8 cellular contexts compared by ENCODE assay signal in the genomic region with DNA sequence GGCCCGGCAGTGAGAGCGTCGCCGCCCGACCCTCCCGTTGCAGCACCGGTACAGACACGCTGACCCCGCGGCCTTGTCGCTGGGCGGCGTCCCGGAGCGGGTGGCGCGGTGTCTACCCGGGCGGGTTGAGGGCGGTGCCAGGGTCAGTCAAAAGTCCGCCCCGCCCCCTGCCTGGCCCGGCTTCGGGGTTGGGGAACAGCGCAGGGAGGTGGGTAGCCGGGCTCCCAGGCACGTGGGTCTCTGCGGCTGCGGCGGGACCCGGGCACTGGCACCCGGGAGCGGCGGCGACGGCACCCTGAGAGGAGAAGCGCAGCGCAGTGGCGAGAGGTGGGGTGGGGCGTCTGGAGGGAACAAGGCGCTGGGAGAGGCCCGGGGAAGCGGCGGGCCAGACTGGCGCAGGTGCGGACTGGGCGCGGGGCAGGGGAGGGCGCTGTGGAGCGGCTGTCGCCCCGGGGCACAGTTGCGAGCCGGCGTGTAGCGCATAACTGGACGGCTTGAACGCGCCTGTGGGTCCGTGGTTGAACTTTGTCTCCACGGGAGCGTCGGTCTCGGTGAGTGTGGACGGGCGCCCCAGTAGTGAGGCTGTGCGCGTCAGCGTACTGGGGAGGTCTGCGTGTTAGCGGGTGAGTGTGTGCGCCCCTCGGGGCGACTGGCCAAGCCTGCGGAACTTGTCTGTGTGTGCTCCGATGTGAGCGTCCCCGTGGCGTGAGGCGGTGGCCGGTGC. TPM values are rescaled to one million over a fixed set of nuclear protein-coding genes. Genes with fewer than 3 reads are reported as not detected.
A peak's percentile ranks its signal among the peaks of the same experiment; 100 is the strongest.
DNase-seq lines count a peak whose midpoint lies in the region; ATAC-seq and TF ChIP-seq lines count a peak whose summit lies in the region.

Gene P2RY2 (plus strand): TSS at position 176 of the 724 bp plus-strand sequence. CDS start 15,879 bp downstream, outside the sequence.

- no peaks in the 10 kb centered on the region for H3K79me2 ChIP-seq in OCI-LY7 (ENCODE audit: insufficient read depth, low read depth, low read length)

- POLR2A ChIA-PET in AG04449 (lab: Yijun Ruan, JAX), result no interaction called here
- POLR2A ChIA-PET in OCI-LY7 (lab: Charles Lee), result no interaction called here

- H3K9ac ChIP-seq in iPS-20b (ENCODE audit: low read depth, low read length), result no peak within 1 kb of the TSS
- H3K9ac ChIP-seq in skeletal muscle tissue (ENCODE audit: low read depth in 1 of 3, low read length in 3 of 3), result peak within 1 kb of the TSS; percentile 91 to 98 (median 91)

- H3K4me1 ChIP-seq in OCI-LY7 (ENCODE audit: insufficient read depth, low read length, poor library complexity, severe bottlenecking), result peaks cover 8% of the 10 kb centered on the region
- H3K4me1 ChIP-seq in iPS-20b (ENCODE audit: insufficient read depth, low read length), result no peaks in the 10 kb centered on the region
- peaks cover 83 to 97% (median 92%) of the 10 kb centered on the region in 3 donors for H3K4me1 ChIP-seq in skeletal muscle tissue (ENCODE audit: control insufficient read depth in 3 of 3, insufficient read depth in 3 of 3, low read length in 3 of 3)

- no peaks in the 10 kb centered on the region for H3K9me2 ChIP-seq in OCI-LY7 (ENCODE audit: insufficient read depth, low read length)

- H3K9me3 ChIP-seq in OCI-LY7 (ENCODE audit: low read length) (no peaks in the 10 kb centered on the region), iPS-20b (ENCODE audit: insufficient read depth, low read depth, low read length) (no peaks in the 10 kb centered on the region), skeletal muscle tissue (ENCODE audit: control insufficient read depth in 3 of 3, low read length in 3 of 3) (no peaks in the 10 kb centered on the region)

- no peak within 1 kb of the TSS for H2AFZ ChIP-seq in OCI-LY7 (ENCODE audit: low read length)

- intact Hi-C loops in OCI-LY7 (cut with micrococcal nuclease; ENCODE audit: unreplicated experiment), result no loop called here

- no peak within 1 kb of the TSS; the same call in 1 of the 2 replicates for H3K4me2 ChIP-seq in OCI-LY7 (ENCODE audit: low read length)

- no peaks in the 10 kb centered on the region for H3K36me3 ChIP-seq in OCI-LY7 (ENCODE audit: insufficient read depth, low read length)
- no peaks in the 10 kb centered on the region for H3K36me3 ChIP-seq in iPS-20b (ENCODE audit: insufficient read depth, low read depth, low read length)
- H3K36me3 ChIP-seq in skeletal muscle tissue (ENCODE audit: control insufficient read depth in 3 of 3, insufficient read depth in 3 of 3, low read length in 3 of 3), result peaks cover 2 to 9% (median 2%) of the 10 kb centered on the region in 3 donors

- H3K27ac ChIP-seq in OCI-LY7 (ENCODE audit: low read depth, low read length, poor library complexity, severe bottlenecking) (no peak within 1 kb of the TSS), iPS-20b (ENCODE audit: low read length) (no peak within 1 kb of the TSS), skeletal muscle tissue (ENCODE audit: low read depth, low read length) (peak within 1 kb of the TSS; percentile 94)

- H4K20me1 ChIP-seq in OCI-LY7 (ENCODE audit: insufficient read depth, low read length), result no peaks in the 10 kb centered on the region

- no peak for DNase-seq in AG04449 (ENCODE audit: low read depth, low spot score)
- no peak for DNase-seq in OCI-LY7 (ENCODE audit: low spot score)
- no peak for DNase-seq in astrocyte of the cerebellum (ENCODE audit: low read depth)
- DNase-seq in foreskin melanocyte, result no peak

- no TSS peak for BruUV-seq in OCI-LY7 (replicated peaks; lab: Mats Ljungman, UMichigan)

- peaks cover 50% of the 10 kb centered on the region for H3K27me3 ChIP-seq in iPS-20b (ENCODE audit: insufficient read depth, low read length)
- H3K27me3 ChIP-seq in skeletal muscle tissue (ENCODE audit: control insufficient read depth in 3 of 3, insufficient read depth in 3 of 3, low read length in 3 of 3), result no peaks in the 10 kb centered on the region

- in situ Hi-C loops in astrocyte of the cerebellum (cut with HindIII; ENCODE audit: low sequenced_read_pairs), result no loop called here

- ATAC-seq in GM18868 (IDR thresholded peaks at IDR 0.05; ENCODE audit: unreplicated experiment) (peak; percentile 56), GM18858 (IDR thresholded peaks at IDR 0.05; ENCODE audit: unreplicated experiment) (no peak)

- H3K4me3 ChIP-seq in AG04449 (ENCODE audit: low read depth, low read length) (peak within 1 kb of the TSS; percentile 44), OCI-LY7 (ENCODE audit: low read depth, low read length, poor library complexity, severe bottlenecking) (no peak within 1 kb of the TSS), astrocyte of the cerebellum (ENCODE audit: low read depth, low read length) (peak within 1 kb of the TSS; percentile 39), iPS-20b (ENCODE audit: low read length) (peak within 1 kb of the TSS; percentile 72), skeletal muscle tissue (ENCODE audit: low read length in 3 of 3) (peak within 1 kb of the TSS; percentile 87 to 91 (median 89))

- TF ChIP-seq CTCF in AG04449 (IDR thresholded peaks at IDR 0.05; ENCODE audit: insufficient read depth, low read length, missing control alignments) (peak; percentile 62), OCI-LY7 (conservative IDR thresholded peaks at IDR 0.05; ENCODE audit: low read length) (peak; percentile 37; the same call in 1 of the 2 replicates), astrocyte of the cerebellum (IDR thresholded peaks at IDR 0.05; ENCODE audit: low read depth, low read length, missing control alignments) (peak; percentile 43)

- CTCF ChIA-PET in AG04449 (lab: Yijun Ruan, JAX) (interaction anchor here (1.0 to 3.0 kb wide), 3 partner anchors 12 to 19 kb away, joined by 4 to 12 read pairs (median 6); no protein-coding TSS in a partner anchor), OCI-LY7 (lab: Charles Lee; ENCODE audit: unreplicated experiment) (no interaction called here)

RNA-seq across cellular contexts. Expression of gene P2RY2, which starts in this region (rescaled TPM):
- not detected in 2 replicates for total RNA-seq in OCI-LY7 (2014; rRNA removed; shearing (Covaris generic))
- total RNA-seq in OCI-LY7 (2022) (not detected in 2 replicates), skeletal muscle tissue (1.0 TPM)
